Comparison of ENCODE assay signal across 28 cellular contexts in the genomic region with DNA sequence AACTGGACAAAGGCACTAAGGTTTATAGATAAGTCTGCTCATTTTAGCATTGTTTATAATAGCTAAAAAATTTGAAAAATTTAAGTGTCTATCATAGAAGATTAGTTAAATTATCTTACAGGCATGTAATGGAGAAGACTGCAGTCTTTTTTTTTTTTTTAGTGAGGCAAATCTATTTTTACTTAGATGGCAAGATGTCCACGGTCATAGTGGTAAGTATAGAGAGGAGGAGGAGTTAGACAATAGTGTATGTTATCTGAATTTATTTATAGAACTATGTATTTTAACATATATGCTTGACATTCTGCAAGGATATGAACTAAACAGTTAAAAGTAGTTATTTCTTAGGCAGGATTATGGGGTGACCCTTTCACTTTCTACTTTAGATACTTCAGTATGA.
DNase-seq lines count a peak whose midpoint lies in the region; ATAC-seq, FAIRE-seq and TF ChIP-seq lines count a peak whose summit lies in the region.
"Had no signal": no experiment of that assay in that cellular context is flagged by ENCODE, and none has a peak within 500 bp of the region (broad histone marks: within the 10 kb centered on the region; RNA-seq: fewer than 3 reads in every experiment).

No MANE protein-coding gene starts in this region.

- peak; percentile 80 for FAIRE-seq in pancreas (lab: Jason Lieb, UNC)
- FAIRE-seq: GM12891 had no signal

- peaks cover 7% of the 10 kb centered on the region for H3K36me3 Mint-ChIP-seq in effector memory CD8-positive, alpha-beta T cell (ENCODE audit: insufficient read depth)

- no peak for TF ChIP-seq RAD21 in SK-N-SH (IDR thresholded peaks at IDR 0.05; ENCODE audit: low read length)

- H3F3A ChIP-seq in SK-N-SH (replicated peaks; ENCODE audit: insufficient read depth), result no peaks in the 10 kb centered on the region

- POLR2A ChIA-PET in SK-N-SH (lab: Yijun Ruan, JAX), result no interaction called here

- H3K27me3 Mint-ChIP-seq in effector memory CD8-positive, alpha-beta T cell, result no peaks in the 10 kb centered on the region
- H3K27me3 Mint-ChIP-seq: B cell had no signal

- H3K4me1 Mint-ChIP-seq in effector memory CD8-positive, alpha-beta T cell (ENCODE audit: low read depth in 2 of 2), result peaks cover 0 to 2% of the 10 kb centered on the region in 2 donors

- H3K9me3 ChIP-seq in SK-N-SH (no peaks in the 10 kb centered on the region), ascending aorta (no peaks in the 10 kb centered on the region), pancreas (no peaks in the 10 kb centered on the region), tibial artery (no peaks in the 10 kb centered on the region)
- H3K9me3 ChIP-seq: Caco-2, HAP-1 had no signal

- no peak overlapping the region for H3K9ac ChIP-seq in SK-N-SH

- ATAC-seq in SK-N-SH treated with all-trans-retinoic acid at 6 μM for 48 hours (peak; percentile 18; the same call in 1 of the 3 replicates), pancreas (no peak)
- no peak for ATAC-seq in effector memory CD8-positive, alpha-beta T cell (replicated peaks)
- ATAC-seq: CD8-positive, alpha-beta T cell; Panc1 had no signal

- TF ChIP-seq EP300 in SK-N-SH (IDR thresholded peaks at IDR 0.05; ENCODE audit: borderline replicate concordance in 1 of 2, low read depth in 1 of 2, low read length in 1 of 2), result no peak

- DNase-seq in SK-N-SH (no peak), ascending aorta (ENCODE audit: low spot score in 2 of 2) (no peak), pancreas (no peak), tibial artery (no peak), GDM1 (lab: John Stamatoyannopoulos, UW) (no peak), NCI-H2029 treated with DMSO at 0.1 percent for 48 hours (lab: John Stamatoyannopoulos, UW) (no peak)
- DNase-seq in effector memory CD8-positive, alpha-beta T cell, result no peak
- DNase-seq: Caco-2; CD8-positive, alpha-beta T cell; GF-D8; GOT3; HFFc6; Karpas-422; NCI-H1105 treated with DMSO at 0.1 percent for 48 hours; NCI-H146; NCI-H1930; NCI-H446; NCI-H524 treated with DMSO at 0.1 percent for 48 hours; NCI-H774; SHP77 treated with DMSO at 0.1 percent for 48 hours had no signal

- intact Hi-C loops in ascending aorta (cut with DNase I) (no loop called here), pancreas (cut with DNase I) (no loop called here), tibial artery (cut with DNase I; ENCODE audit: low total_unique reads) (no loop called here)

- TF ChIP-seq CTCF in SK-N-SH (IDR thresholded peaks at IDR 0.05) (no peak), ascending aorta (IDR thresholded peaks at IDR 0.05) (no peak), pancreas (IDR thresholded peaks at IDR 0.05) (no peak), tibial artery (IDR thresholded peaks at IDR 0.05) (no peak)

- no peak overlapping the region for H3K27ac Mint-ChIP-seq in effector memory CD8-positive, alpha-beta T cell
- H3K27ac Mint-ChIP-seq: B cell; CD8-positive, alpha-beta T cell; HFFc6 had no signal

- H3K4me1 ChIP-seq in SK-N-SH (ENCODE audit: control insufficient read depth in 1 of 2, insufficient read depth in 2 of 2, low read depth in 1 of 2, low read length in 1 of 2) (peaks cover 0 to 18% of the 10 kb centered on the region in 2 experiments; a peak in 2 of 4 replicates), ascending aorta (peaks cover 31 to 89% of the 10 kb centered on the region in 2 donors), pancreas (peaks cover 0 to 4% (median 0%) of the 10 kb centered on the region in 3 donors), tibial artery (peaks cover 0 to 100% (median 66%) of the 10 kb centered on the region in 4 donors)
- H3K4me1 ChIP-seq: HAP-1 had no signal

- H3K4me3 ChIP-seq in SK-N-SH (ENCODE audit: low read depth in 2 of 2, low read length in 1 of 2) (no peak overlapping the region), ascending aorta (no peak overlapping the region), pancreas (no peak overlapping the region), tibial artery (no peak overlapping the region)
- H3K4me3 ChIP-seq: HAP-1 had no signal

- no peaks in the 10 kb centered on the region for H3K79me2 ChIP-seq in SK-N-SH (ENCODE audit: insufficient read depth)

- H4K20me1 ChIP-seq in SK-N-SH (ENCODE audit: insufficient read depth), result no peaks in the 10 kb centered on the region

- H3K27me3 ChIP-seq in SK-N-SH (ENCODE audit: insufficient read depth) (no peaks in the 10 kb centered on the region), ascending aorta (no peaks in the 10 kb centered on the region), pancreas (no peaks in the 10 kb centered on the region), tibial artery (no peaks in the 10 kb centered on the region)

- CTCF ChIA-PET in SK-N-SH (lab: Yijun Ruan, JAX), result interaction anchor here (0.6 to 1.4 kb wide), 5 partner anchors 11 to 60 kb away, joined by 3 to 13 read pairs (median 4); no protein-coding TSS in a partner anchor

- no peaks in the 10 kb centered on the region for H3K9me3 Mint-ChIP-seq in effector memory CD8-positive, alpha-beta T cell
- H3K9me3 Mint-ChIP-seq: CD8-positive, alpha-beta T cell; HFFc6 had no signal

- 71% methylated on average over 1 of the region's 1 CpG for WGBS in SK-N-SH (ENCODE audit: low lambda C conversion rate)
- WGBS in pancreas, 2 donors, result 94% methylated on average over 1 of the region's 1 CpG

- H3K27ac ChIP-seq in SK-N-SH (ENCODE audit: low read depth in 2 of 2, low read length in 1 of 2), result no peak overlapping the region
- H3K27ac ChIP-seq in ascending aorta, result peak overlapping the region; percentile 78 to 79
- H3K27ac ChIP-seq in pancreas, result no peak overlapping the region
- H3K27ac ChIP-seq in tibial artery, result peak overlapping the region; percentile 77 to 95
- H3K27ac ChIP-seq: 22Rv1, C4-2B, RWPE1 had no signal

- H3K36me3 ChIP-seq in SK-N-SH (replicated peaks in 1 of 2; ENCODE audit: control insufficient read depth in 1 of 2, insufficient read depth in 2 of 2, low read length in 1 of 2) (peaks cover 0 to 12% of the 10 kb centered on the region in 2 experiments), ascending aorta (peaks cover 24 to 42% of the 10 kb centered on the region in 2 donors), pancreas (no peaks in the 10 kb centered on the region), tibial artery (peaks cover 7 to 30% (median 28%) of the 10 kb centered on the region in 3 donors)
- H3K36me3 ChIP-seq: HAP-1 had no signal

- H2AFZ ChIP-seq in SK-N-SH (ENCODE audit: low read depth), result no peak overlapping the region

- H3K9me2 ChIP-seq in SK-N-SH, result no peaks in the 10 kb centered on the region

- H3K4me3 Mint-ChIP-seq in effector memory CD8-positive, alpha-beta T cell, result no peak overlapping the region
- H3K4me3 Mint-ChIP-seq: B cell; CD8-positive, alpha-beta T cell; HFFc6 had no signal

- no peak overlapping the region for H3K4me2 ChIP-seq in SK-N-SH

TF ChIP-seq in SK-N-SH treated with all-trans-retinoic acid at 6 μM for 48 hours, 23 proteins besides CTCF, POLR2A, EP300 and RAD21 (continues in another document):
- TF ChIP-seq ZNF565 (CRISPR knock-in tag; conservative IDR thresholded peaks at IDR 0.05; ENCODE audit: low read depth), result no peak
- no peak for TF ChIP-seq TCF4 (CRISPR knock-in tag; IDR thresholded peaks at IDR 0.05; ENCODE audit: borderline replicate concordance)
- TF ChIP-seq ZNF8 (CRISPR knock-in tag; IDR thresholded peaks at IDR 0.05), result no peak
- no peak for TF ChIP-seq OSR1 (CRISPR knock-in tag; IDR thresholded peaks at IDR 0.05)
- TF ChIP-seq ZFP30 (CRISPR knock-in tag; IDR thresholded peaks at IDR 0.05), result no peak
- TF ChIP-seq, protein P1, sequence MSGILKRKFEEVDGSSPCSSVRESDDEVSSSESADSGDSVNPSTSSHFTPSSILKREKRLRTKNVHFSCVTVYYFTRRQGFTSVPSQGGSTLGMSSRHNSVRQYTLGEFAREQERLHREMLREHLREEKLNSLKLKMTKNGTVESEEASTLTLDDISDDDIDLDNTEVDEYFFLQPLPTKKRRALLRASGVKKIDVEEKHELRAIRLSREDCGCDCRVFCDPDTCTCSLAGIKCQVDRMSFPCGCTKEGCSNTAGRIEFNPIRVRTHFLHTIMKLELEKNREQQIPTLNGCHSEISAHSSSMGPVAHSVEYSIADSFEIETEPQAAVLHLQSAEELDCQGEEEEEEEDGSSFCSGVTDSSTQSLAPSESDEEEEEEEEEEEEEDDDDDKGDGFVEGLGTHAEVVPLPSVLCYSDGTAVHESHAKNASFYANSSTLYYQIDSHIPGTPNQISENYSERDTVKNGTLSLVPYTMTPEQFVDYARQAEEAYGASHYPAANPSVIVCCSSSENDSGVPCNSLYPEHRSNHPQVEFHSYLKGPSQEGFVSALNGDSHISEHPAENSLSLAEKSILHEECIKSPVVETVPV (CRISPR knock-in tag; IDR thresholded peaks at IDR 0.05), result no peak
- no peak for TF ChIP-seq ARNTL (CRISPR knock-in tag; IDR thresholded peaks at IDR 0.05; ENCODE audit: borderline replicate concordance, low read depth)

TF ChIP-seq in SK-N-SH, 30 proteins besides CTCF, POLR2A, EP300 and RAD21:
- TF ChIP-seq MEF2A (IDR thresholded peaks at IDR 0.05; ENCODE audit: borderline replicate concordance, low read depth), result no peak
- TF ChIP-seq EZH2phosphoT487 (IDR thresholded peaks at IDR 0.05; ENCODE audit: borderline replicate concordance, low read depth), result no peak
- no peak for TF ChIP-seq NFIC (IDR thresholded peaks at IDR 0.05; ENCODE audit: borderline replicate concordance)
- no peak for TF ChIP-seq GATA2 (CRISPR knock-in tag; IDR thresholded peaks at IDR 0.05)

Comparison
In these comparisons a context has a peak if more than half of its experiments do, and no peak if none do; other contexts are left out.
1. H3K27ac ChIP-seq: peak in ascending aorta (2 of 2) and tibial artery (2 of 2); none in SK-N-SH (0 of 2) and pancreas (0 of 4).